ENCODE assay signal across 8 cellular contexts in genomic region chr4:1171306-1172227, GRCh38. TPM values are rescaled to one million over a fixed set of nuclear protein-coding genes. Genes with fewer than 3 reads are reported as not detected.
DNase-seq lines count a peak whose midpoint lies in the region; ATAC-seq and TF ChIP-seq lines count a peak whose summit lies in the region.

No MANE protein-coding gene starts in this region.

- TF ChIP-seq CTCF in colonic mucosa (IDR thresholded peaks at IDR 0.05) (no peak), stomach (IDR thresholded peaks at IDR 0.05) (no peak)

- H3K9me3 ChIP-seq in colonic mucosa, result no peaks in the 10 kb centered on the region
- H3K9me3 ChIP-seq in mesodermal cell (ENCODE audit: control insufficient read depth, low read length), result no peaks in the 10 kb centered on the region
- no peaks in the 10 kb centered on the region for H3K9me3 ChIP-seq in stomach

- no peaks in the 10 kb centered on the region for H3K36me3 ChIP-seq in colonic mucosa
- no peaks in the 10 kb centered on the region for H3K36me3 ChIP-seq in mesodermal cell (ENCODE audit: control insufficient read depth, insufficient read depth, low read length)
- peaks cover 0 to 4% (median 0%) of the 10 kb centered on the region in 4 donors for H3K36me3 ChIP-seq in stomach

- intact Hi-C loops in colonic mucosa (cut with DNase I) (no loop called here), stomach (cut with DNase I; ENCODE audit: low total_unique reads) (no loop called here)

- ATAC-seq in HG03521 (IDR thresholded peaks at IDR 0.05; ENCODE audit: unreplicated experiment), result no peak

- peak overlapping the region; percentile 30 for H3K4me3 ChIP-seq in colonic mucosa
- H3K4me3 ChIP-seq in mesodermal cell (ENCODE audit: extremely low read depth, insufficient read depth, low read length, poor library complexity, severe bottlenecking), result peak overlapping the region; percentile 23
- H3K4me3 ChIP-seq in stomach, result peak overlapping the region; percentile 37 to 51 (median 44)

- TF ChIP-seq POLR2A in stomach (IDR thresholded peaks at IDR 0.05), result no peak

- H3K4me1 ChIP-seq in colonic mucosa (peaks cover 26% of the 10 kb centered on the region), mesodermal cell (ENCODE audit: control insufficient read depth, insufficient read depth, low read length, poor library complexity, severe bottlenecking) (peaks cover 7% of the 10 kb centered on the region), stomach (peaks cover 34 to 65% (median 51%) of the 10 kb centered on the region in 4 donors)

- DNase-seq in AG08396 (ENCODE audit: low spot score) (peak; percentile 39), T-helper 9 cell (peak; percentile 50), colonic mucosa (peak; percentile 27), stomach (no peak), OCI-M1 (lab: John Stamatoyannopoulos, UW) (no peak), NCI-H510A (lab: John Stamatoyannopoulos, UW) (no peak)

- 4 to 6% methylated on average over 80 to 84 of the region's 89 CpGs for WGBS in mesodermal cell (ENCODE audit: insufficient coverage in 2 of 2), 2 experiments
- WGBS in stomach, 5 donors, result 2 to 8% (median 3%) methylated on average over 27 to 89 of the region's 89 CpGs

- H3K9ac ChIP-seq in colonic mucosa (ENCODE audit: low read depth in 2 of 2, low read length in 2 of 2), result peak overlapping the region in 1 of 2 donors; percentile 65

- TF ChIP-seq EP300 in stomach (IDR thresholded peaks at IDR 0.05), result no peak

- H3K27me3 ChIP-seq in colonic mucosa (peaks cover 32% of the 10 kb centered on the region), stomach (peaks cover 8 to 59% (median 25%) of the 10 kb centered on the region in 3 donors)

- H3K27ac ChIP-seq in colonic mucosa (no peak overlapping the region), mesodermal cell (ENCODE audit: low read depth, low read length, severe bottlenecking) (no peak overlapping the region), stomach (peak overlapping the region; percentile 59 to 84 (median 75))

RNA-seq across cellular contexts. Expression of gene SPON2, which starts 0.8 kb away (rescaled TPM):
- total RNA-seq in colonic mucosa (10 to 100 TPM; 22.0 to 22.4 TPM), stomach (100 to 1,000 TPM in 1 of 5 donors, 10 to 100 TPM in 4; 12.8 to 224 (median 63.9) TPM)
- polyA plus RNA-seq in mesodermal cell (2013, experiment 1 of 2), result 13.8 TPM
- 8.5 TPM for polyA plus RNA-seq in mesodermal cell (2013, experiment 2 of 2)
- 10 to 100 TPM; 20.1 to 54.6 (median 40.6) TPM for polyA plus RNA-seq in stomach

RNA-seq across cellular contexts. Expression of gene RNF212, which starts 58.2 kb away (rescaled TPM):
- total RNA-seq in colonic mucosa (1 to 10 TPM; 2.3 to 2.5 TPM), stomach (1 to 10 TPM in 1 of 5 donors, not detected in 4; 1.3 TPM)
- 0.66 TPM for polyA plus RNA-seq in mesodermal cell (2013, experiment 1 of 2)
- polyA plus RNA-seq in mesodermal cell (2013, experiment 2 of 2), result 0.61 TPM
- 1 to 10 TPM; 1.7 to 4.8 (median 3.5) TPM for polyA plus RNA-seq in stomach

Comparison
In these comparisons a context has a peak if more than half of its experiments do, and no peak if none do; other contexts are left out.
1. DNase-seq: peak in AG08396 (single experiment), T-helper 9 cell (single experiment) and colonic mucosa (single experiment); none in stomach (single experiment), OCI-M1 (single experiment) and NCI-H510A (single experiment).
2. H3K27ac ChIP-seq: peak in stomach (5 of 5); none in colonic mucosa (single experiment) and mesodermal cell (single experiment).
3. Peak in every context shown above with its lines, with median percentiles within 50 percentile points of each other: H3K4me3 ChIP-seq.